12 cellular contexts compared by ENCODE assay signal in the genomic region with DNA sequence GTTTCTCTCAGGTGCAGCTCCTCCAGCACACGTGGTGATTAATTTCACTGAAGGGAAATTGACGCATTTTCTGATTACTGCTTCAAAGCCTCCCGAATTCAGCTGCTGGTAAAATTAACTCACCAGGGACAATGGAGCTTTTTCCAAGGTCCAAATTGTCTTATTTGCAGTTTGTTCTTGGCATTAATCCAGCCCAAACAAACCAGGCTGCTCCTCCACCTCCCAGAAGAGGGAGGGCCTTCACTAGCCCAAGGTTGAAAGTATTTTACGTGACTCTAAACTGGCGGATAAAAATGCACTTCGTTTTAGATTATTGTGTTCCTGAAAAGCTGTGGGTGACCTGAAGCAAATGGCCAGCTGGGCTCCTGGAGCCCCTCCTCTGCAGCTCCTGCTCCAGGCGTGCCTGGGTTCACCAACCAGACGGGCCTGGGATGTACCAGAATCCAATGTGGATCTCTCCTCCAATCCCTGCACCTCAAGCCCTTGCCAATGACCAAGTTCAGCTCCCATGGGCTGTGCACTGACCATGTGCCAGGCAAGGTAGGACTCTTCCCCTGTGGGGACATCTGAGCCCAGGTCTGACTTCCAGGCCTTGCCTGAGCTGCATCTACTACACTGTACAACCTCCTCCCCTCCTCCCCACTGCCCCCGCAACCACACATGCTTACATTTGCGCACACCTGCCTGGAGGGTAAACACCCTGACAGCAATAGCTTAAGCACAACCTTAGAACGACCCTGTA.
A peak's percentile ranks its signal among the peaks of the same experiment; 100 is the strongest.
DNase-seq lines count a peak whose midpoint lies in the region; ATAC-seq and TF ChIP-seq lines count a peak whose summit lies in the region.
"Had no signal": no experiment of that assay in that cellular context is flagged by ENCODE, and none has a peak within 500 bp of the region (broad histone marks: within the 10 kb centered on the region; RNA-seq: fewer than 3 reads in every experiment).

No MANE protein-coding gene starts in this region.

- H3K4me1 Mint-ChIP-seq in nephron: peaks cover 21% of the 10 kb centered on the region

- no peak for TF ChIP-seq POLR2A in breast epithelium (IDR thresholded peaks at IDR 0.05)

- H3K27me3 ChIP-seq in DND-41 (ENCODE audit: insufficient read depth, low read length, poor library complexity): no peaks in the 10 kb centered on the region
- no peaks in the 10 kb centered on the region for H3K27me3 ChIP-seq in breast epithelium
- H3K27me3 ChIP-seq: SJSA1 had no signal

- DNase-seq in DND-41: no peak
- DNase-seq in NCI-H2107 (lab: John Stamatoyannopoulos, UW): peak; percentile 47
- DNase-seq in breast epithelium (ENCODE audit: low spot score in 2 of 2): no peak
- no peak for DNase-seq in GM13977 (ENCODE audit: low spot score)
- no peak for DNase-seq in NCI-H526 treated with DMSO at 0.1 percent for 48 hours (lab: John Stamatoyannopoulos, UW)
- DNase-seq: cerebellar nuclear complex, hippocampal formation had no signal

- 0 out of 2 replicates have a peak, but pooled peaks cover 2% of the 10 kb centered on the region for H4K20me1 ChIP-seq in DND-41 (ENCODE audit: insufficient read depth, low read length)

- peaks cover 20% of the 10 kb centered on the region for H3K36me3 Mint-ChIP-seq in nephron (ENCODE audit: low read depth)

- H3K9me3 Mint-ChIP-seq in nephron: no peaks in the 10 kb centered on the region

- no peak overlapping the region for H3K4me3 ChIP-seq in DND-41 (ENCODE audit: low read depth in 1 of 2, low read length in 2 of 2)
- H3K4me3 ChIP-seq in breast epithelium: no peak overlapping the region
- H3K4me3 ChIP-seq: SJSA1 had no signal

- H3K79me2 ChIP-seq in DND-41 (ENCODE audit: insufficient read depth, low read length): no peaks in the 10 kb centered on the region
- H3K79me2 ChIP-seq: parathyroid adenoma had no signal

- H3K9me3 ChIP-seq in DND-41 (ENCODE audit: insufficient read depth, low read length, severe bottlenecking) (no peaks in the 10 kb centered on the region), breast epithelium (no peaks in the 10 kb centered on the region)
- H3K9me3 ChIP-seq: SJSA1 had no signal

- intact Hi-C loops in breast epithelium (cut with DNase I; ENCODE audit: low total_unique reads): no loop called here

- H3K27ac Mint-ChIP-seq in nephron: peak overlapping the region; percentile 42 to 75 (median 71)

- H3K27me3 Mint-ChIP-seq in nephron (ENCODE audit: low read depth): no peaks in the 10 kb centered on the region

- H3K9ac ChIP-seq in DND-41 (ENCODE audit: low read depth, low read length): no peak overlapping the region
- H3K9ac ChIP-seq: parathyroid adenoma had no signal

- ATAC-seq in DND-41 (ENCODE audit: insufficient read depth, low read depth) (peak; percentile 19; the same call in 1 of the 3 replicates), HG02852 (IDR thresholded peaks at IDR 0.05; ENCODE audit: unreplicated experiment) (no peak)
- ATAC-seq in activated CD4-positive, CD25-positive, alpha-beta regulatory T cell treated with anti-CD3 and anti-CD28 coated beads, Interleukin-2, amount 50 U/mL, for 24 hours: no peak

- H3K4me1 ChIP-seq in DND-41 (ENCODE audit: insufficient read depth, low read length): no peaks in the 10 kb centered on the region
- peaks cover 0 to 9% of the 10 kb centered on the region in 2 donors for H3K4me1 ChIP-seq in breast epithelium
- H3K4me1 ChIP-seq: parathyroid adenoma had no signal

- H2AFZ ChIP-seq in DND-41 (ENCODE audit: low read depth, low read length): no peak overlapping the region
- H2AFZ ChIP-seq: parathyroid adenoma had no signal

- H3K27ac ChIP-seq in DND-41 (ENCODE audit: low read length): no peak overlapping the region
- H3K27ac ChIP-seq in breast epithelium: peak overlapping the region; percentile 55 to 56
- H3K27ac ChIP-seq: parathyroid adenoma, SJSA1 had no signal

- no peak for TF ChIP-seq CTCF in DND-41 (IDR thresholded peaks at IDR 0.05; ENCODE audit: borderline replicate concordance, extremely low read depth, low read length, poor library complexity, severe bottlenecking)
- no peak for TF ChIP-seq CTCF in breast epithelium (IDR thresholded peaks at IDR 0.05)
- no peak for TF ChIP-seq CTCF in nephron (IDR thresholded peaks at IDR 0.05; ENCODE audit: unreplicated experiment in 3 of 3)
- no peak for TF ChIP-seq CTCF in GM13977 (IDR thresholded peaks at IDR 0.05; ENCODE audit: extremely low read depth, insufficient read depth, missing control alignments)

- H3K4me2 ChIP-seq in DND-41 (ENCODE audit: insufficient read depth, low read length): no peak overlapping the region

- in situ Hi-C loops in GM13977 (cut with MboI; ENCODE audit: low pct_unique_long_range_greater_than_20kb, low sequenced_read_pairs, unreplicated experiment): no loop called here

- H3K4me3 Mint-ChIP-seq in nephron: peak overlapping the region in 1 of 3 experiments; percentile 3

- H3K36me3 ChIP-seq in DND-41 (ENCODE audit: insufficient read depth, low read length) (peaks cover 43% of the 10 kb centered on the region), breast epithelium (no peaks in the 10 kb centered on the region)
